In genomic region chr10:96719850-96720421, GRCh38 we compare ENCODE assay signal across 8 cellular contexts.
DNase-seq lines count a peak whose midpoint lies in the region; ATAC-seq lines count a peak whose summit lies in the region.

No MANE protein-coding gene starts in this region.

- no peak overlapping the region for H3K9ac ChIP-seq in adipocyte (ENCODE audit: low read length)

- peak; percentile 79 for DNase-seq in NK-92 treated with Interleukin-12 subunit alpha and Interleukin-12 subunit beta, amount 100 ng/mL, for 24 hours (lab: John Stamatoyannopoulos, UW)
- DNase-seq in NK-92 (lab: John Stamatoyannopoulos, UW; ENCODE audit: unreplicated experiment) (no peak), SHP77 (lab: John Stamatoyannopoulos, UW) (peak; percentile 68 to 76), adipocyte (ENCODE audit: low read depth) (no peak), iPS-NIHi11 (ENCODE audit: low spot score) (peak; percentile 74), amniotic stem cell (lab: John Stamatoyannopoulos, UW) (no peak)
- DNase-seq in stimulated activated CD4-positive, alpha-beta T cell treated with anti-CD3 and anti-CD28 coated beads, Interleukin-12 subunit alpha, Interleukin-12 subunit beta, amount 100 ng/mL, for 4 hours, result peak; percentile 55

- H3K4me1 ChIP-seq in adipocyte (ENCODE audit: control insufficient read depth, insufficient read depth, low read length), result no peaks in the 10 kb centered on the region

- H3K9me3 ChIP-seq in adipocyte (ENCODE audit: control insufficient read depth, low read length), result no peaks in the 10 kb centered on the region

- no peaks in the 10 kb centered on the region for H3K36me3 ChIP-seq in adipocyte (ENCODE audit: control insufficient read depth, insufficient read depth, low read length, severe bottlenecking)

- ATAC-seq in HG03135 (IDR thresholded peaks at IDR 0.05; ENCODE audit: unreplicated experiment), result peak; percentile 53

- peak overlapping the region; percentile 62 for H3K4me3 ChIP-seq in adipocyte (ENCODE audit: low read length)

- peaks cover 52% of the 10 kb centered on the region for H3K27me3 ChIP-seq in adipocyte (replicated peaks; ENCODE audit: control insufficient read depth, insufficient read depth, low read length)

Comparison
In these comparisons a context has a peak if more than half of its experiments do, and no peak if none do; other contexts are left out.
1. DNase-seq: peak in NK-92 treated with Interleukin-12 subunit alpha and Interleukin-12 subunit beta, amount 100 ng/mL, for 24 hours (single experiment), SHP77 (2 of 2), iPS-NIHi11 (single experiment) and stimulated activated CD4-positive, alpha-beta T cell treated with anti-CD3 and anti-CD28 coated beads, Interleukin-12 subunit alpha, Interleukin-12 subunit beta, amount 100 ng/mL, for 4 hours (single experiment); none in NK-92 (single experiment), adipocyte (single experiment) and amniotic stem cell (single experiment).